ENCODE assay signal across 8 cellular contexts in the genomic region with DNA sequence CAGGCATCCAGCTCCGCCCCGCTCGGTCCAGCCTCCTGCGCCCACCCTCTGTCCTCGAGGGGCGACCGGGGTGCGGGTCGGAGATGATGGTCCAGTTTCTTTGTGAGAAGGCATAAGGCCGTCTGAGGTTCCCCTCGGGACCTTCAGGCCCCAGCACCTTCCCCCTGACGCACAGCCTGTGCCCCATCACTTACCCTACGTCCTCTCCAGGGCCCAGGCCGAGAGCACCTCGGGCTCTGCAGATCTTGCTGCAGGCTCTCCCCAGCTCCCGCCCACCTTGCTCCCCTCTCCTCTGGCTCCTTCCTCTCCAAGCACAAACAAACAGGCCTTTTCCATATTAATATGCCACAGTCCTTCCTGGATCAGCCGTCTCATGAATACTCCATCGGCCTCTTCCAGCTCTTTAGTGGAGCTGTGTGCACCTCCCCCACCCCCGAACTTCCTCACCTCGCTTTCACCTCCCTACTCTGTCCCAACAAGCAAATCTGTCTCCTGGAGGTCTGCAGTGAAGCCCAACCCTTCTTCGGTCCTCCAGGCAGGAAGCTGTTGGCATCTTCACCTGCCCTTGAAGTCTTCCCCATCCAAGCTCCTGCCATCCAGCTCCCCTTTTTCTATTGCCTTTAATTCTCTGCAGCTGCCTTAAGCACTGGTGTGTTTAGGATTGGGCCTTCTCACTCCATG. TPM values are rescaled to one million over a fixed set of nuclear protein-coding genes. Genes with fewer than 3 reads are reported as not detected.
DNase-seq lines count a peak whose midpoint lies in the region; ATAC-seq and TF ChIP-seq lines count a peak whose summit lies in the region.

No MANE protein-coding gene starts in this region.

- H3K36me3 Mint-ChIP-seq in endothelial cell (ENCODE audit: low read depth, unreplicated experiment) (no peaks in the 10 kb centered on the region), progenitor cell of endocrine pancreas (ENCODE audit: insufficient read depth) (no peaks in the 10 kb centered on the region)

- peak overlapping the region; percentile 80 for H3K4me3 Mint-ChIP-seq in endothelial cell (ENCODE audit: unreplicated experiment)
- H3K4me3 Mint-ChIP-seq in progenitor cell of endocrine pancreas (ENCODE audit: low read depth) = peak overlapping the region; percentile 69

- TF ChIP-seq CTCF in endothelial cell (IDR thresholded peaks at IDR 0.05; ENCODE audit: unreplicated experiment) (no peak), progenitor cell of endocrine pancreas (IDR thresholded peaks at IDR 0.05; ENCODE audit: unreplicated experiment) (no peak)

- H3K9ac ChIP-seq in NT2/D1 (ENCODE audit: insufficient read length, low read depth) = peak overlapping the region; percentile 69

- H3K4me1 ChIP-seq in NT2/D1 (ENCODE audit: insufficient read depth, insufficient read length) = peaks cover 21% of the 10 kb centered on the region

- H3K36me3 ChIP-seq in NT2/D1 (ENCODE audit: insufficient read depth, insufficient read length, low read length) = no peaks in the 10 kb centered on the region

- H3K9me3 ChIP-seq in NT2/D1 (ENCODE audit: insufficient read depth, low read length) = no peaks in the 10 kb centered on the region

- H3K27me3 ChIP-seq in NT2/D1 (ENCODE audit: insufficient read depth, insufficient read length) = peaks cover 41% of the 10 kb centered on the region

- H3K27ac Mint-ChIP-seq in endothelial cell (ENCODE audit: unreplicated experiment) (no peak overlapping the region), progenitor cell of endocrine pancreas (no peak overlapping the region)

- peaks cover 14% of the 10 kb centered on the region for H3K27me3 Mint-ChIP-seq in endothelial cell (ENCODE audit: unreplicated experiment)
- H3K27me3 Mint-ChIP-seq in progenitor cell of endocrine pancreas = peaks cover 29% of the 10 kb centered on the region

- peak; percentile 45 for DNase-seq in ELF-1 (ENCODE audit: low read depth, low spot score)
- DNase-seq in NT2/D1 (ENCODE audit: low read depth, low spot score) = no peak
- no peak for DNase-seq in endothelial cell (ENCODE audit: low spot score)
- DNase-seq in progenitor cell of endocrine pancreas (ENCODE audit: low spot score, unreplicated experiment) = no peak
- DNase-seq in GOT3 (lab: John Stamatoyannopoulos, UW) = no peak

- ATAC-seq in HG03139 (IDR thresholded peaks at IDR 0.05; ENCODE audit: unreplicated experiment) (no peak), GM18873 (IDR thresholded peaks at IDR 0.05; ENCODE audit: low FRiP score, unreplicated experiment) (no peak), GM19455 (IDR thresholded peaks at IDR 0.05; ENCODE audit: unreplicated experiment) (no peak)

- peaks cover 13% of the 10 kb centered on the region for H3K4me1 Mint-ChIP-seq in endothelial cell (ENCODE audit: unreplicated experiment)
- peaks cover 12% of the 10 kb centered on the region for H3K4me1 Mint-ChIP-seq in progenitor cell of endocrine pancreas (ENCODE audit: low read depth)

- H3K4me3 ChIP-seq in NT2/D1 (ENCODE audit: insufficient read length, low read depth) = peak overlapping the region; percentile 82

- H3K9me3 Mint-ChIP-seq in endothelial cell (ENCODE audit: unreplicated experiment) (no peaks in the 10 kb centered on the region), progenitor cell of endocrine pancreas (ENCODE audit: low read depth) (no peaks in the 10 kb centered on the region)

RNA-seq across cellular contexts. Expression of a gene that starts 0.4 kb away (rescaled TPM):
- total RNA-seq in endothelial cell (ENCODE audit: unreplicated experiment) (5.4 TPM), progenitor cell of endocrine pancreas (48.1 and 53.8 TPM in 2 replicates)

RNA-seq across cellular contexts. Expression of a gene that starts 56.0 kb away (rescaled TPM):
- 12.1 TPM for total RNA-seq in endothelial cell (ENCODE audit: unreplicated experiment)
- total RNA-seq in progenitor cell of endocrine pancreas = 27.1 and 30.3 TPM in 2 replicates

RNA-seq across cellular contexts. Expression of a gene that starts 59.5 kb away (rescaled TPM):
- total RNA-seq in endothelial cell (ENCODE audit: unreplicated experiment) = 32.9 TPM
- total RNA-seq in progenitor cell of endocrine pancreas = 40.4 and 41.9 TPM in 2 replicates
